Comparison of ENCODE assay signal across 35 cellular contexts in genomic region chr9:2674141-2674824, GRCh38. TPM values are rescaled to one million over a fixed set of nuclear protein-coding genes. Genes with fewer than 3 reads are reported as not detected.
"Had no signal": no experiment of that assay in that cellular context is flagged by ENCODE, and none has a peak within 500 bp of the region (broad histone marks: within the 10 kb centered on the region; RNA-seq: fewer than 3 reads in every experiment).

No MANE protein-coding gene starts in this region.

- ATAC-seq: activated CD4-positive, CD25-positive, alpha-beta regulatory T cell treated with anti-CD3 and anti-CD28 coated beads, Interleukin-2, amount 50 U/mL, for 24 hours; activated T-helper 17 cell treated with anti-CD3 and anti-CD28 coated beads, Interleukin-2, amount 50 U/mL, for 72 hours; gastroesophageal sphincter; left colon; naive thymus-derived CD8-positive, alpha-beta T cell; right cardiac atrium; stimulated activated effector memory CD8-positive, alpha-beta T cell treated with anti-CD3 and anti-CD28 coated beads, Interleukin-12 subunit alpha, Interleukin-12 subunit beta, amount 100 ng/mL, for 72 hours had no signal

- H3K9me3 ChIP-seq: esophagus muscularis mucosa, gastroesophageal sphincter, thoracic aorta had no signal

- H3K4me3 ChIP-seq: esophagus muscularis mucosa, gastroesophageal sphincter, hepatocyte, neural progenitor cell, thoracic aorta had no signal

- H3K4me1 ChIP-seq: neural progenitor cell had no signal

- FAIRE-seq: urothelium cell line had no signal

- H3K27me3 ChIP-seq: esophagus muscularis mucosa, gastroesophageal sphincter, hepatocyte, neural progenitor cell had no signal

- H3K9ac ChIP-seq: neural progenitor cell had no signal

- H2AFZ ChIP-seq: hepatocyte, neural progenitor cell had no signal

- H3K27ac ChIP-seq: esophagus muscularis mucosa, gastroesophageal sphincter, hepatocyte, neural progenitor cell, thoracic aorta, VCaP had no signal

- H3K36me3 ChIP-seq: esophagus muscularis mucosa, gastroesophageal sphincter, neural progenitor cell, thoracic aorta had no signal

- H3K79me2 ChIP-seq: hepatocyte had no signal

- DNase-seq: activated CD4-positive, alpha-beta memory T cell treated with anti-CD3 and anti-CD28 coated beads for 36 hours; activated CD4-positive, alpha-beta T cell treated with anti-CD3 and anti-CD28 coated beads, Interleukin-2, amount 10 ng/mL, durations not matched to agents 24 days and 14 days; activated CD8-positive, alpha-beta memory T cell treated with anti-CD3 and anti-CD28 coated beads, Interleukin-2, amount 50 U/mL, for 4 hours; activated gamma-delta T cell treated with Interleukin-2 at 50 U/mL for 16 hours; activated naive CD4-positive, alpha-beta T cell treated with anti-CD3 and anti-CD28 coated beads, Interleukin-2, amount 50 U/mL, for 16 hours; activated T-cell treated with anti-CD3 and anti-CD28 coated beads, Interleukin-2, amount 50 U/mL, for 24 hours; amygdala; caudate nucleus; endodermal cell; islet precursor cell; left colon; mammary epithelial cell; naive thymus-derived CD8-positive, alpha-beta T cell; occipital lobe; posterior cingulate gyrus; right cardiac atrium; stimulated activated CD4-positive, alpha-beta T cell treated with anti-CD3 and anti-CD28 coated beads, Interleukin-12 subunit alpha, Interleukin-12 subunit beta, amount 100 ng/mL, for 4 hours; stimulated activated CD4-positive, alpha-beta T cell treated with anti-CD3 and anti-CD28 coated beads, Interleukin-4, amount 100 ng/mL, for 1 hour; trophoblast cell had no signal

- H3K4me2 ChIP-seq: hepatocyte, neural progenitor cell had no signal

RNA-seq across cellular contexts. Expression of gene KCNV2, which starts 43.0 kb away (rescaled TPM):
- total RNA-seq: activated CD4-positive, alpha-beta memory T cell treated with anti-CD3 and anti-CD28 coated beads for 36 hours; activated CD4-positive, alpha-beta T cell treated with anti-CD3 and anti-CD28 coated beads, Interleukin-2, amount 10 ng/mL, durations not matched to agents 24 days and 14 days; activated CD8-positive, alpha-beta memory T cell treated with anti-CD3 and anti-CD28 coated beads for 36 hours; activated T-helper 17 cell treated with anti-CD3 and anti-CD28 coated beads, Interleukin-2, amount 50 U/mL, for 72 hours; chondrocyte; esophagus muscularis mucosa; gastroesophageal sphincter; hepatocyte; left colon; liver; mammary epithelial cell; mesothelial cell of epicardium; naive thymus-derived CD8-positive, alpha-beta T cell; occipital lobe; right cardiac atrium; subcutaneous adipose tissue; T-helper 1 cell treated with Interleukin-12 subunit alpha and Interleukin-12 subunit beta and Interleukin-4 antibody, amounts not matched to agents 30 ng/mL and 1 ng/mL, for 36 hours; thoracic aorta had no signal
- polyA plus RNA-seq: mammary epithelial cell; naive thymus-derived CD8-positive, alpha-beta T cell; right cardiac atrium had no signal
